In the genomic region with DNA sequence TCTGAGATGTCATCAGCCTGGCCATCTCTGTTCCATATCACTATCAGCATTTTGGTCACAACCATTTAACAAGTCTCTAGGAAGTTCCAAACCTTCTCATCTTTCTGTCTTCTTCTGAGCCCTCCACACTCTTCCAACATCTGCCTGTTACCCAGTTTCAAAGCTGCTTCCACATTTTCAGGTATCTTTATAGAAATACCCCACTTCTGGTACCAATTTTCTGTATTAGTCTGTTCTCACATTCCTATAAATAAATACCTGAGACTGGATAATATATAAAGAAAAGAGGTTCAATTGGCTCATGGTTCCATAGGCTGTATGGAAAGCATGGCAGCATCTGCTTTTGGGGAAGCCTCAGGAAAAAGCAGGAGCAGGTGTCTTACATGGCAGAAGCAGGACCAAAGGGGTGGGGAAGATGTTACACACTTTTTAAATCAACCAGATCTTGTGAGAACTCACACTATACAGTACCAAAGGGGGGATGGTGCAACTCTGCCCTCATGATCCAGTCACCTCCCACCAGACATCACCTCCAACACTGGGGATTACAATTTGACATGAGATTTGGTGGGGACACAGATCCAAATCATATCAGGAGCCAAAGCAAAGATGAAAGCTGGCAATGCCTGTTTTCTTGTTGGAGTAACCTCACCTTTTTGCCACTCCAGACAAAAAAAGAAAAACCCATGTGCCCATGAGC, we compare ENCODE assay signal across 2 cellular contexts.
A peak's percentile ranks its signal among the peaks of the same experiment; 100 is the strongest.
TF ChIP-seq lines count a peak whose summit lies in the region.

No MANE protein-coding gene starts in this region.

TF ChIP-seq in HEK293, 187 proteins besides CTCF, POLR2A, EP300 and RAD21:
- no peak; the same call in 1 of the 2 replicates for TF ChIP-seq ZNF274 (IDR thresholded peaks at IDR 0.05; ENCODE audit: low read length)
- peak; percentile 71; the same call in 1 of the 2 replicates for TF ChIP-seq ZNF274 (tag by site-specific recombination; IDR thresholded peaks at IDR 0.05; ENCODE audit: borderline replicate concordance)
- peak; percentile 82 for TF ChIP-seq ZNF707 (tag by site-specific recombination; IDR thresholded peaks at IDR 0.05)
- TF ChIP-seq HOXA7 (CRISPR knock-in tag; IDR thresholded peaks at IDR 0.05; ENCODE audit: borderline replicate concordance) = no peak

TF ChIP-seq in GM12878, 131 proteins besides CTCF, POLR2A, EP300 and RAD21:
- TF ChIP-seq CBX5 (IDR thresholded peaks at IDR 0.05; ENCODE audit: low read depth) = peak; percentile 24; the same call in 1 of the 2 replicates
- TF ChIP-seq ZNF217 (IDR thresholded peaks at IDR 0.05) = no peak
